1 cellular context compared by ENCODE assay signal in genomic region chr17:55444471-55445441, GRCh38.
TF ChIP-seq lines count a peak whose summit lies in the region.

No MANE protein-coding gene starts in this region.

TF ChIP-seq in K562, 482 proteins besides CTCF, POLR2A, EP300 and RAD21 (continued from another document):
- TF ChIP-seq, protein P1, sequence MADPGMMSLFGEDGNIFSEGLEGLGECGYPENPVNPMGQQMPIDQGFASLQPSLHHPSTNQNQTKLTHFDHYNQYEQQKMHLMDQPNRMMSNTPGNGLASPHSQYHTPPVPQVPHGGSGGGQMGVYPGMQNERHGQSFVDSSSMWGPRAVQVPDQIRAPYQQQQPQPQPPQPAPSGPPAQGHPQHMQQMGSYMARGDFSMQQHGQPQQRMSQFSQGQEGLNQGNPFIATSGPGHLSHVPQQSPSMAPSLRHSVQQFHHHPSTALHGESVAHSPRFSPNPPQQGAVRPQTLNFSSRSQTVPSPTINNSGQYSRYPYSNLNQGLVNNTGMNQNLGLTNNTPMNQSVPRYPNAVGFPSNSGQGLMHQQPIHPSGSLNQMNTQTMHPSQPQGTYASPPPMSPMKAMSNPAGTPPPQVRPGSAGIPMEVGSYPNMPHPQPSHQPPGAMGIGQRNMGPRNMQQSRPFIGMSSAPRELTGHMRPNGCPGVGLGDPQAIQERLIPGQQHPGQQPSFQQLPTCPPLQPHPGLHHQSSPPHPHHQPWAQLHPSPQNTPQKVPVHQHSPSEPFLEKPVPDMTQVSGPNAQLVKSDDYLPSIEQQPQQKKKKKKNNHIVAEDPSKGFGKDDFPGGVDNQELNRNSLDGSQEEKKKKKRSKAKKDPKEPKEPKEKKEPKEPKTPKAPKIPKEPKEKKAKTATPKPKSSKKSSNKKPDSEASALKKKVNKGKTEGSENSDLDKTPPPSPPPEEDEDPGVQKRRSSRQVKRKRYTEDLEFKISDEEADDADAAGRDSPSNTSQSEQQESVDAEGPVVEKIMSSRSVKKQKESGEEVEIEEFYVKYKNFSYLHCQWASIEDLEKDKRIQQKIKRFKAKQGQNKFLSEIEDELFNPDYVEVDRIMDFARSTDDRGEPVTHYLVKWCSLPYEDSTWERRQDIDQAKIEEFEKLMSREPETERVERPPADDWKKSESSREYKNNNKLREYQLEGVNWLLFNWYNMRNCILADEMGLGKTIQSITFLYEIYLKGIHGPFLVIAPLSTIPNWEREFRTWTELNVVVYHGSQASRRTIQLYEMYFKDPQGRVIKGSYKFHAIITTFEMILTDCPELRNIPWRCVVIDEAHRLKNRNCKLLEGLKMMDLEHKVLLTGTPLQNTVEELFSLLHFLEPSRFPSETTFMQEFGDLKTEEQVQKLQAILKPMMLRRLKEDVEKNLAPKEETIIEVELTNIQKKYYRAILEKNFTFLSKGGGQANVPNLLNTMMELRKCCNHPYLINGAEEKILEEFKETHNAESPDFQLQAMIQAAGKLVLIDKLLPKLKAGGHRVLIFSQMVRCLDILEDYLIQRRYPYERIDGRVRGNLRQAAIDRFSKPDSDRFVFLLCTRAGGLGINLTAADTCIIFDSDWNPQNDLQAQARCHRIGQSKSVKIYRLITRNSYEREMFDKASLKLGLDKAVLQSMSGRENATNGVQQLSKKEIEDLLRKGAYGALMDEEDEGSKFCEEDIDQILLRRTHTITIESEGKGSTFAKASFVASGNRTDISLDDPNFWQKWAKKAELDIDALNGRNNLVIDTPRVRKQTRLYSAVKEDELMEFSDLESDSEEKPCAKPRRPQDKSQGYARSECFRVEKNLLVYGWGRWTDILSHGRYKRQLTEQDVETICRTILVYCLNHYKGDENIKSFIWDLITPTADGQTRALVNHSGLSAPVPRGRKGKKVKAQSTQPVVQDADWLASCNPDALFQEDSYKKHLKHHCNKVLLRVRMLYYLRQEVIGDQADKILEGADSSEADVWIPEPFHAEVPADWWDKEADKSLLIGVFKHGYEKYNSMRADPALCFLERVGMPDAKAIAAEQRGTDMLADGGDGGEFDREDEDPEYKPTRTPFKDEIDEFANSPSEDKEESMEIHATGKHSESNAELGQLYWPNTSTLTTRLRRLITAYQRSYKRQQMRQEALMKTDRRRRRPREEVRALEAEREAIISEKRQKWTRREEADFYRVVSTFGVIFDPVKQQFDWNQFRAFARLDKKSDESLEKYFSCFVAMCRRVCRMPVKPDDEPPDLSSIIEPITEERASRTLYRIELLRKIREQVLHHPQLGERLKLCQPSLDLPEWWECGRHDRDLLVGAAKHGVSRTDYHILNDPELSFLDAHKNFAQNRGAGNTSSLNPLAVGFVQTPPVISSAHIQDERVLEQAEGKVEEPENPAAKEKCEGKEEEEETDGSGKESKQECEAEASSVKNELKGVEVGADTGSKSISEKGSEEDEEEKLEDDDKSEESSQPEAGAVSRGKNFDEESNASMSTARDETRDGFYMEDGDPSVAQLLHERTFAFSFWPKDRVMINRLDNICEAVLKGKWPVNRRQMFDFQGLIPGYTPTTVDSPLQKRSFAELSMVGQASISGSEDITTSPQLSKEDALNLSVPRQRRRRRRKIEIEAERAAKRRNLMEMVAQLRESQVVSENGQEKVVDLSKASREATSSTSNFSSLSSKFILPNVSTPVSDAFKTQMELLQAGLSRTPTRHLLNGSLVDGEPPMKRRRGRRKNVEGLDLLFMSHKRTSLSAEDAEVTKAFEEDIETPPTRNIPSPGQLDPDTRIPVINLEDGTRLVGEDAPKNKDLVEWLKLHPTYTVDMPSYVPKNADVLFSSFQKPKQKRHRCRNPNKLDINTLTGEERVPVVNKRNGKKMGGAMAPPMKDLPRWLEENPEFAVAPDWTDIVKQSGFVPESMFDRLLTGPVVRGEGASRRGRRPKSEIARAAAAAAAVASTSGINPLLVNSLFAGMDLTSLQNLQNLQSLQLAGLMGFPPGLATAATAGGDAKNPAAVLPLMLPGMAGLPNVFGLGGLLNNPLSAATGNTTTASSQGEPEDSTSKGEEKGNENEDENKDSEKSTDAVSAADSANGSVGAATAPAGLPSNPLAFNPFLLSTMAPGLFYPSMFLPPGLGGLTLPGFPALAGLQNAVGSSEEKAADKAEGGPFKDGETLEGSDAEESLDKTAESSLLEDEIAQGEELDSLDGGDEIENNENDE (IDR thresholded peaks at IDR 0.05; ENCODE audit: low read depth, low read length): no peak
- no peak for TF ChIP-seq HES1 (IDR thresholded peaks at IDR 0.05; ENCODE audit: low read depth)
- no peak for TF ChIP-seq RBM39 (optimal IDR thresholded peaks at IDR 0.05; ENCODE audit: low read depth, low read length)
- no peak for TF ChIP-seq CTCFL (IDR thresholded peaks at IDR 0.05; ENCODE audit: borderline replicate concordance, insufficient read depth, low read depth, low read length, poor library complexity, severe bottlenecking)
- no peak for TF ChIP-seq ZNF311 (CRISPR knock-in tag; IDR thresholded peaks at IDR 0.05)
- no peak for TF ChIP-seq IRF2 (CRISPR knock-in tag; IDR thresholded peaks at IDR 0.05)
TF ChIP-seq in K562: peak in this region for 6.
